Comparison of ENCODE assay signal across 1 cellular context in the genomic region with DNA sequence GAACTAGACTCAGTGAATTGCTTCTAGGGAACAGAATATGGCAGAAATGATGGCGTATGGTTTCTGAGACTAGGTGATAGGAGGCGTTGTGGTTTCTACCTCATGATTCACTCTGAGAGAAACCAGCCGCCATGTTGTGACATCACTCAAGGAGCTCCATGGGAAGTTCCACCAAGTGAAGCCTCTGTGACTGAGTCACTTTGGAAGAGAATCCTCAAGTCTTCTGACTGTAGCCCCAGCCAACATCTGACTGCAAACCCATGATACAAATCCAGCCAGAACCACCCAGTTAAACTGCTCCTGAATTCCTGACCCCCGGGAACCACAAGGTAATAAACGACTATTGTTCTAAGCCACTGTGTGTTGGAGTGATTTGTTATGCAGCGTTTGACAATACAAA.
TF ChIP-seq lines count a peak whose summit lies in the region.

No MANE protein-coding gene starts in this region.

TF ChIP-seq in WTC11, 78 proteins besides CTCF, POLR2A, EP300 and RAD21 (continued from another document):
- TF ChIP-seq, protein P1, sequence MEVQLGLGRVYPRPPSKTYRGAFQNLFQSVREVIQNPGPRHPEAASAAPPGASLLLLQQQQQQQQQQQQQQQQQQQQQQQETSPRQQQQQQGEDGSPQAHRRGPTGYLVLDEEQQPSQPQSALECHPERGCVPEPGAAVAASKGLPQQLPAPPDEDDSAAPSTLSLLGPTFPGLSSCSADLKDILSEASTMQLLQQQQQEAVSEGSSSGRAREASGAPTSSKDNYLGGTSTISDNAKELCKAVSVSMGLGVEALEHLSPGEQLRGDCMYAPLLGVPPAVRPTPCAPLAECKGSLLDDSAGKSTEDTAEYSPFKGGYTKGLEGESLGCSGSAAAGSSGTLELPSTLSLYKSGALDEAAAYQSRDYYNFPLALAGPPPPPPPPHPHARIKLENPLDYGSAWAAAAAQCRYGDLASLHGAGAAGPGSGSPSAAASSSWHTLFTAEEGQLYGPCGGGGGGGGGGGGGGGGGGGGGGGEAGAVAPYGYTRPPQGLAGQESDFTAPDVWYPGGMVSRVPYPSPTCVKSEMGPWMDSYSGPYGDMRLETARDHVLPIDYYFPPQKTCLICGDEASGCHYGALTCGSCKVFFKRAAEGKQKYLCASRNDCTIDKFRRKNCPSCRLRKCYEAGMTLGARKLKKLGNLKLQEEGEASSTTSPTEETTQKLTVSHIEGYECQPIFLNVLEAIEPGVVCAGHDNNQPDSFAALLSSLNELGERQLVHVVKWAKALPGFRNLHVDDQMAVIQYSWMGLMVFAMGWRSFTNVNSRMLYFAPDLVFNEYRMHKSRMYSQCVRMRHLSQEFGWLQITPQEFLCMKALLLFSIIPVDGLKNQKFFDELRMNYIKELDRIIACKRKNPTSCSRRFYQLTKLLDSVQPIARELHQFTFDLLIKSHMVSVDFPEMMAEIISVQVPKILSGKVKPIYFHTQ (CRISPR knock-in tag; IDR thresholded peaks at IDR 0.05): no peak
- TF ChIP-seq, protein P2, sequence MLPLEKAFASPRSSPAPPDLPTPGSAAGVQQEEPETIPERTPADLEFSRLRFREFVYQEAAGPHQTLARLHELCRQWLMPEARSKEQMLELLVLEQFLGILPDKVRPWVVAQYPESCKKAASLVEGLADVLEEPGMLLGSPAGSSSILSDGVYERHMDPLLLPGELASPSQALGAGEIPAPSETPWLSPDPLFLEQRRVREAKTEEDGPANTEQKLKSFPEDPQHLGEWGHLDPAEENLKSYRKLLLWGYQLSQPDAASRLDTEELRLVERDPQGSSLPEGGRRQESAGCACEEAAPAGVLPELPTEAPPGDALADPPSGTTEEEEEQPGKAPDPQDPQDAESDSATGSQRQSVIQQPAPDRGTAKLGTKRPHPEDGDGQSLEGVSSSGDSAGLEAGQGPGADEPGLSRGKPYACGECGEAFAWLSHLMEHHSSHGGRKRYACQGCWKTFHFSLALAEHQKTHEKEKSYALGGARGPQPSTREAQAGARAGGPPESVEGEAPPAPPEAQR (CRISPR knock-in tag; IDR thresholded peaks at IDR 0.05): no peak
- TF ChIP-seq ZNF396 (CRISPR knock-in tag; IDR thresholded peaks at IDR 0.05; ENCODE audit: borderline replicate concordance): no peak
- no peak for TF ChIP-seq JUN (CRISPR knock-in tag; IDR thresholded peaks at IDR 0.05)
- TF ChIP-seq NFATC4 (CRISPR knock-in tag; IDR thresholded peaks at IDR 0.05): no peak
- no peak for TF ChIP-seq NR2C2 (CRISPR knock-in tag; IDR thresholded peaks at IDR 0.05)
- TF ChIP-seq, protein P3, sequence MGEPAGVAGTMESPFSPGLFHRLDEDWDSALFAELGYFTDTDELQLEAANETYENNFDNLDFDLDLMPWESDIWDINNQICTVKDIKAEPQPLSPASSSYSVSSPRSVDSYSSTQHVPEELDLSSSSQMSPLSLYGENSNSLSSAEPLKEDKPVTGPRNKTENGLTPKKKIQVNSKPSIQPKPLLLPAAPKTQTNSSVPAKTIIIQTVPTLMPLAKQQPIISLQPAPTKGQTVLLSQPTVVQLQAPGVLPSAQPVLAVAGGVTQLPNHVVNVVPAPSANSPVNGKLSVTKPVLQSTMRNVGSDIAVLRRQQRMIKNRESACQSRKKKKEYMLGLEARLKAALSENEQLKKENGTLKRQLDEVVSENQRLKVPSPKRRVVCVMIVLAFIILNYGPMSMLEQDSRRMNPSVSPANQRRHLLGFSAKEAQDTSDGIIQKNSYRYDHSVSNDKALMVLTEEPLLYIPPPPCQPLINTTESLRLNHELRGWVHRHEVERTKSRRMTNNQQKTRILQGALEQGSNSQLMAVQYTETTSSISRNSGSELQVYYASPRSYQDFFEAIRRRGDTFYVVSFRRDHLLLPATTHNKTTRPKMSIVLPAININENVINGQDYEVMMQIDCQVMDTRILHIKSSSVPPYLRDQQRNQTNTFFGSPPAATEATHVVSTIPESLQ (CRISPR knock-in tag; IDR thresholded peaks at IDR 0.05): no peak
